9 cellular contexts compared by ENCODE assay signal in genomic region chr3:43288850-43289249, GRCh38. TPM values are rescaled to one million over a fixed set of nuclear protein-coding genes. Genes with fewer than 3 reads are reported as not detected.
DNase-seq lines count a peak whose midpoint lies in the region; ATAC-seq and TF ChIP-seq lines count a peak whose summit lies in the region.
"Had no signal": no experiment of that assay in that cellular context is flagged by ENCODE, and none has a peak within 500 bp of the region (broad histone marks: within the 10 kb centered on the region; RNA-seq: fewer than 3 reads in every experiment).

No MANE protein-coding gene starts in this region.

- TF ChIP-seq POLR2A in heart left ventricle (IDR thresholded peaks at IDR 0.05) (no peak), upper lobe of left lung (IDR thresholded peaks at IDR 0.05) (no peak)

- H3K9me3 ChIP-seq in heart left ventricle: no peaks in the 10 kb centered on the region
- H3K9me3 ChIP-seq in mucosa of stomach (ENCODE audit: control insufficient read depth, low read length): no peaks in the 10 kb centered on the region
- no peaks in the 10 kb centered on the region for H3K9me3 ChIP-seq in upper lobe of left lung

- POLR2A ChIA-PET in MCF 10A (lab: Yijun Ruan, JAX): interaction anchor here (0.5 to 3.8 kb wide), 8 partner anchors 8 to 111 kb away, joined by 3 to 10 read pairs (median 4); no protein-coding TSS in a partner anchor

- H3K27me3 ChIP-seq in heart left ventricle (no peaks in the 10 kb centered on the region), mucosa of stomach (ENCODE audit: control insufficient read depth, insufficient read depth, low read length) (no peaks in the 10 kb centered on the region), upper lobe of left lung (no peaks in the 10 kb centered on the region)

- TF ChIP-seq CTCF in heart left ventricle (IDR thresholded peaks at IDR 0.05) (no peak), MCF 10A (IDR thresholded peaks at IDR 0.05; ENCODE audit: unreplicated experiment) (no peak), upper lobe of left lung (IDR thresholded peaks at IDR 0.05) (no peak)

- H3K36me3 ChIP-seq in heart left ventricle (peaks cover 0 to 16% (median 9%) of the 10 kb centered on the region in 9 donors), mucosa of stomach (ENCODE audit: control insufficient read depth, insufficient read depth, low read length) (no peaks in the 10 kb centered on the region), upper lobe of left lung (no peaks in the 10 kb centered on the region)

- no peak for ATAC-seq in heart left ventricle
- ATAC-seq in Right ventricle myocardium inferior: no peak
- no peak for ATAC-seq in upper lobe of left lung (ENCODE audit: low FRiP score in 2 of 2)

- BruUV-seq in MCF 10A (replicated peaks; lab: Mats Ljungman, UMichigan): no TSS peak

- peak overlapping the region; percentile 88 for H3K9ac ChIP-seq in mucosa of stomach (ENCODE audit: low read length)

- peak overlapping the region; percentile 52 for H3K27ac Mint-ChIP-seq in MCF 10A (ENCODE audit: low read depth, unreplicated experiment)

- H3K27ac ChIP-seq in heart left ventricle (peak overlapping the region; percentile 56 to 97 (median 92)), upper lobe of left lung (peak overlapping the region; percentile 88 to 98 (median 96))

- no peaks in the 10 kb centered on the region for H3K27me3 Mint-ChIP-seq in MCF 10A (ENCODE audit: insufficient read depth, unreplicated experiment)

- peak overlapping the region; percentile 91 for H3K4me3 Mint-ChIP-seq in MCF 10A (ENCODE audit: unreplicated experiment)

- H3K4me3 ChIP-seq in heart left ventricle (peak overlapping the region in 11 of 12 donors; percentile 60 to 84 (median 72)), mucosa of stomach (ENCODE audit: low read length) (no peak overlapping the region), upper lobe of left lung (peak overlapping the region in 3 of 4 donors; percentile 62 to 71 (median 70))

- WGBS in heart left ventricle, 4 donors: 45 to 69% (median 59%) methylated on average over 2 of the region's 2 CpGs
- 55 to 63% methylated on average over 2 of the region's 2 CpGs for WGBS in upper lobe of left lung, 2 donors

- no peaks in the 10 kb centered on the region for H3K36me3 Mint-ChIP-seq in MCF 10A (ENCODE audit: insufficient read depth, unreplicated experiment)

- no peak for TF ChIP-seq EP300 in upper lobe of left lung (IDR thresholded peaks at IDR 0.05)

- H3K4me1 Mint-ChIP-seq in MCF 10A (ENCODE audit: insufficient read depth, unreplicated experiment): peaks cover 43% of the 10 kb centered on the region

- DNase-seq in heart left ventricle (no peak), Right ventricle myocardium inferior (ENCODE audit: missing footprints) (no peak), MCF 10A (ENCODE audit: unreplicated experiment) (no peak), upper lobe of left lung (no peak), GM19238 (ENCODE audit: insufficient read length, low spot score) (no peak), NCI-H82 (lab: John Stamatoyannopoulos, UW) (no peak), NCI-H2081 treated with DMSO at 0.1 percent for 48 hours (lab: John Stamatoyannopoulos, UW) (no peak)
- DNase-seq: activated effector memory CD4-positive, alpha-beta T cell treated with Interleukin-2 at 50 U/mL for 16 hours had no signal

- H3K4me1 ChIP-seq in heart left ventricle: peaks cover 22 to 77% (median 62%) of the 10 kb centered on the region in 12 donors
- peaks cover 35% of the 10 kb centered on the region for H3K4me1 ChIP-seq in mucosa of stomach (ENCODE audit: control insufficient read depth, insufficient read depth, low read length)
- peaks cover 37 to 68% (median 50%) of the 10 kb centered on the region in 4 donors for H3K4me1 ChIP-seq in upper lobe of left lung

- no peaks in the 10 kb centered on the region for H3K9me3 Mint-ChIP-seq in MCF 10A (ENCODE audit: unreplicated experiment)

- intact Hi-C loops in heart left ventricle (cut with DNase I): loop anchor here in 9 of 10 donors (2.0 to 10.0 kb wide), 10 partner anchors 38 to 213 kb away; no protein-coding TSS in a partner anchor
- intact Hi-C loops in Right ventricle myocardium inferior (cut with DNase I): loop anchor here (5.0 to 10.0 kb wide), 5 partner anchors 38 to 193 kb away; no protein-coding TSS in a partner anchor
- intact Hi-C loops in MCF 10A (cut with micrococcal nuclease): loop anchor here (5.0 kb wide), 2 partner anchors 107 to 208 kb away; no protein-coding TSS in a partner anchor

- CTCF ChIA-PET in MCF 10A (lab: Yijun Ruan, JAX): interaction anchor here (0.7 to 1.0 kb wide), 2 partner anchors 73 to 215 kb away, joined by 3 read pairs; no protein-coding TSS in a partner anchor

RNA-seq across cellular contexts. Expression of gene SNRK, which starts 2.5 kb away (rescaled TPM):
- 10 to 100 TPM; 16.8 to 41.5 (median 23.8) TPM for total RNA-seq in heart left ventricle
- polyA plus RNA-seq in heart left ventricle: 10 to 100 TPM in 1 of 2 donors, 1 to 10 TPM in 1; 9.3 to 19.0 TPM
- total RNA-seq in Right ventricle myocardium inferior: 18.9 TPM
- total RNA-seq in MCF 10A (2022): 16.6 and 18.0 TPM in 2 replicates
- 10 to 100 TPM; 25.1 to 68.5 (median 45.3) TPM for total RNA-seq in upper lobe of left lung
